ENCODE assay signal across 8 cellular contexts in genomic region chrX:118974088-118974907, GRCh38. TPM values are rescaled to one million over a fixed set of nuclear protein-coding genes. Genes with fewer than 3 reads are reported as not detected.
A peak's percentile ranks its signal among the peaks of the same experiment; 100 is the strongest.
DNase-seq lines count a peak whose midpoint lies in the region; ATAC-seq lines count a peak whose summit lies in the region.

LONRF3 (plus strand) TSS chrX:118974618; CDS start chrX:118974781, 163 bp downstream.

- no peaks in the 10 kb centered on the region for H3K79me2 ChIP-seq in mesendoderm (ENCODE audit: control insufficient read depth, insufficient read depth, low read length)

- H3K23ac ChIP-seq in mesendoderm (ENCODE audit: low read length), result no peak within 1 kb of the TSS

- H3K4me3 ChIP-seq in effector memory CD4-positive, alpha-beta T cell (ENCODE audit: insufficient read depth, low read depth, low read length, poor library complexity, severe bottlenecking), result peak within 1 kb of the TSS; percentile 73
- no peak within 1 kb of the TSS for H3K4me3 ChIP-seq in mesendoderm (ENCODE audit: low read length)

- peaks cover 5% of the 10 kb centered on the region for H3K4me1 ChIP-seq in effector memory CD4-positive, alpha-beta T cell (ENCODE audit: control insufficient read depth, insufficient read depth, low read length, poor library complexity, severe bottlenecking)
- no peaks in the 10 kb centered on the region for H3K4me1 ChIP-seq in mesendoderm (ENCODE audit: control insufficient read depth, low read depth, low read length)

- no peak within 1 kb of the TSS for H3K4ac ChIP-seq in mesendoderm (ENCODE audit: low read depth, low read length)

- DNase-seq in NCI-H226 (peak; percentile 23), mesendoderm (no peak), DMS79 (lab: John Stamatoyannopoulos, UW) (no peak)
- peak; percentile 75 for DNase-seq in activated CD8-positive, alpha-beta memory T cell treated with anti-CD3 and anti-CD28 coated beads for 24 hours
- DNase-seq in effector memory CD4-positive, alpha-beta T cell, result peak; percentile 56 to 70 (median 64)
- DNase-seq in stimulated activated CD4-positive, alpha-beta T cell treated with anti-CD3 and anti-CD28 coated beads, TNF-alpha, amount 100 ng/mL, for 48 hours (ENCODE audit: low read depth in 3 of 3), result peak in 2 of 3 donors; percentile 23 to 30

- no peaks in the 10 kb centered on the region for H3K27me3 ChIP-seq in effector memory CD4-positive, alpha-beta T cell (replicated peaks; ENCODE audit: control insufficient read depth, insufficient read depth, low read length, poor library complexity, severe bottlenecking)
- H3K27me3 ChIP-seq in mesendoderm (ENCODE audit: insufficient read depth, low read length, poor library complexity), result peaks cover 30% of the 10 kb centered on the region

- no peak within 1 kb of the TSS for H2BK15ac ChIP-seq in mesendoderm (replicated peaks; ENCODE audit: low read depth)

- H3K56ac ChIP-seq in mesendoderm (ENCODE audit: low read length), result peak within 1 kb of the TSS; percentile 34

- no peak within 1 kb of the TSS for H2BK5ac ChIP-seq in mesendoderm (ENCODE audit: low read length)

- peak within 1 kb of the TSS; percentile 75 for H3K27ac ChIP-seq in effector memory CD4-positive, alpha-beta T cell (ENCODE audit: insufficient read depth, low read length, poor library complexity, severe bottlenecking)
- no peak within 1 kb of the TSS for H3K27ac ChIP-seq in mesendoderm (ENCODE audit: low read depth, low read length)

- no peak within 1 kb of the TSS for H3K18ac ChIP-seq in mesendoderm (ENCODE audit: low read length)

- no peak within 1 kb of the TSS for H4K8ac ChIP-seq in mesendoderm (ENCODE audit: low read depth, low read length)

- WGBS in mesendoderm (ENCODE audit: extremely low coverage, insufficient coverage, low lambda C conversion rate), result no CpG with 5 or more reads among the region's 45 CpGs

- no peak within 1 kb of the TSS for H2AK5ac ChIP-seq in mesendoderm (ENCODE audit: low read length)

- H3K36me3 ChIP-seq in effector memory CD4-positive, alpha-beta T cell (ENCODE audit: control insufficient read depth, insufficient read depth, low read length), result no peaks in the 10 kb centered on the region
- H3K36me3 ChIP-seq in mesendoderm (ENCODE audit: control insufficient read depth, insufficient read depth, low read length), result no peaks in the 10 kb centered on the region

- ATAC-seq in GM18498 (IDR thresholded peaks at IDR 0.05; ENCODE audit: unreplicated experiment) (peak; percentile 26), GM21576 (IDR thresholded peaks at IDR 0.05; ENCODE audit: unreplicated experiment) (no peak)

- no peak within 1 kb of the TSS for H4K5ac ChIP-seq in mesendoderm (ENCODE audit: low read length)

- no peaks in the 10 kb centered on the region for H3K79me1 ChIP-seq in mesendoderm (ENCODE audit: low read length)

- no peaks in the 10 kb centered on the region for H3K9me3 ChIP-seq in effector memory CD4-positive, alpha-beta T cell (ENCODE audit: control insufficient read depth, low read length)

- H2BK120ac ChIP-seq in mesendoderm (ENCODE audit: low read depth, low read length), result no peak within 1 kb of the TSS

- H3K4me2 ChIP-seq in mesendoderm (ENCODE audit: low read length), result peak within 1 kb of the TSS; percentile 25

- no peak within 1 kb of the TSS for H3K9ac ChIP-seq in mesendoderm (ENCODE audit: low read length)

RNA-seq across cellular contexts. Expression of gene LONRF3, which starts in this region (rescaled TPM):
- polyA plus RNA-seq in mesendoderm (2013, experiment 1 of 2), result 0.24 TPM
- 0.25 TPM for polyA plus RNA-seq in mesendoderm (2013, experiment 2 of 2)

Comparison
In these comparisons a context has a peak if more than half of its experiments do, and no peak if none do; other contexts are left out.
1. DNase-seq: peak in NCI-H226 (single experiment), activated CD8-positive, alpha-beta memory T cell treated with anti-CD3 and anti-CD28 coated beads for 24 hours (single experiment), effector memory CD4-positive, alpha-beta T cell (3 of 3) and stimulated activated CD4-positive, alpha-beta T cell treated with anti-CD3 and anti-CD28 coated beads, TNF-alpha, amount 100 ng/mL, for 48 hours (2 of 3); none in mesendoderm (single experiment) and DMS79 (single experiment).